11 cellular contexts compared by ENCODE assay signal in genomic region chr11:131760191-131760951, GRCh38.
DNase-seq lines count a peak whose midpoint lies in the region; ATAC-seq and TF ChIP-seq lines count a peak whose summit lies in the region.
"Had no signal": no experiment of that assay in that cellular context is flagged by ENCODE, and none has a peak within 500 bp of the region (broad histone marks: within the 10 kb centered on the region; RNA-seq: fewer than 3 reads in every experiment).

No MANE protein-coding gene starts in this region.

- POLR2A ChIA-PET in WTC11 (lab: Charles Lee), result interaction anchor here (0.6 kb wide), 1 partner anchor 12 kb away, joined by 7 read pairs; no protein-coding TSS in a partner anchor

- intact Hi-C loops in sciatic nerve (cut with DNase I), result no loop called here
- intact Hi-C loops in CD14-positive monocyte (cut with micrococcal nuclease), result loop anchor here in 1 of 2 donors (10.0 kb wide), 1 partner anchor 364 kb away; no protein-coding TSS in a partner anchor

- CTCF ChIA-PET in WTC11 (lab: Charles Lee), result interaction anchor here (0.6 to 2.3 kb wide), 13 partner anchors 8 to 367 kb away, joined by 3 to 20 read pairs (median 4); no protein-coding TSS in a partner anchor

- DNase-seq in H4 (ENCODE audit: low spot score) (peak; percentile 34), WTC11 (ENCODE audit: low spot score) (peak; percentile 64), foreskin melanocyte (peak; percentile 72), sciatic nerve (ENCODE audit: low spot score) (peak; percentile 66), CD14-positive monocyte (ENCODE audit: low spot score) (no peak)
- DNase-seq: activated CD4-positive, alpha-beta T cell treated with anti-CD3 and anti-CD28 coated beads, Interleukin-2, amount 50 U/mL, for 4 hours; esophagus squamous epithelium; NCI-H1694 treated with DMSO at 0.1 percent for 48 hours had no signal

- TF ChIP-seq CTCF in WTC11 (IDR thresholded peaks at IDR 0.05) (no peak), CD14-positive monocyte (IDR thresholded peaks at IDR 0.05) (no peak)

- no peak overlapping the region for H3K27ac Mint-ChIP-seq in WTC11
- no peak overlapping the region for H3K27ac Mint-ChIP-seq in CD14-positive monocyte
- H3K27ac Mint-ChIP-seq: activated naive CD4-positive, alpha-beta T cell treated with anti-CD3 and anti-CD28 coated beads, Interleukin-2, amount 50 U/mL, for 72 hours had no signal

- H3K9me3 Mint-ChIP-seq in WTC11 (no peaks in the 10 kb centered on the region), CD14-positive monocyte (peaks cover 0 to 3% (median 1%) of the 10 kb centered on the region in 7 donors)

- H3K4me3 Mint-ChIP-seq in WTC11, result no peak overlapping the region
- no peak overlapping the region for H3K4me3 Mint-ChIP-seq in CD14-positive monocyte

- peak; percentile 91 for ATAC-seq in WTC11
- ATAC-seq in sciatic nerve, result peak; percentile 90
- ATAC-seq in HG03175 (IDR thresholded peaks at IDR 0.05; ENCODE audit: unreplicated experiment), result no peak
- ATAC-seq in HG03457 (IDR thresholded peaks at IDR 0.05; ENCODE audit: unreplicated experiment), result no peak
- ATAC-seq: activated naive CD4-positive, alpha-beta T cell treated with anti-CD3 and anti-CD28 coated beads, Interleukin-2, amount 50 U/mL, for 72 hours had no signal

- H3K36me3 Mint-ChIP-seq in WTC11, result no peaks in the 10 kb centered on the region
- no peaks in the 10 kb centered on the region for H3K36me3 Mint-ChIP-seq in CD14-positive monocyte
- H3K36me3 Mint-ChIP-seq: activated naive CD4-positive, alpha-beta T cell treated with anti-CD3 and anti-CD28 coated beads, Interleukin-2, amount 50 U/mL, for 72 hours had no signal

- H3K4me1 Mint-ChIP-seq in WTC11, result peaks cover 20% of the 10 kb centered on the region
- no peaks in the 10 kb centered on the region for H3K4me1 Mint-ChIP-seq in CD14-positive monocyte

- no peaks in the 10 kb centered on the region for H3K27me3 Mint-ChIP-seq in WTC11 (ENCODE audit: low read depth)
- H3K27me3 Mint-ChIP-seq in CD14-positive monocyte (ENCODE audit: low read depth in 3 of 3), result peaks cover 2 to 6% (median 4%) of the 10 kb centered on the region in 3 donors

TF ChIP-seq in WTC11, 78 proteins besides CTCF, POLR2A, EP300 and RAD21:
- no peak for TF ChIP-seq TEAD1 (CRISPR knock-in tag; IDR thresholded peaks at IDR 0.05)
- no peak for TF ChIP-seq STAT6 (CRISPR knock-in tag; conservative IDR thresholded peaks at IDR 0.05; ENCODE audit: low read depth)
- TF ChIP-seq ETV6 (CRISPR knock-in tag; IDR thresholded peaks at IDR 0.05), result no peak
- no peak for TF ChIP-seq ATF1 (CRISPR knock-in tag; IDR thresholded peaks at IDR 0.05)
- TF ChIP-seq PRDM15 (CRISPR knock-in tag; IDR thresholded peaks at IDR 0.05), result no peak
- no peak for TF ChIP-seq ZNF263 (CRISPR knock-in tag; IDR thresholded peaks at IDR 0.05; ENCODE audit: low read depth)
- no peak for TF ChIP-seq HMGA2 (CRISPR knock-in tag; IDR thresholded peaks at IDR 0.05)
- no peak for TF ChIP-seq ZMAT4 (CRISPR knock-in tag; IDR thresholded peaks at IDR 0.05)
- TF ChIP-seq CBFB (CRISPR knock-in tag; IDR thresholded peaks at IDR 0.05; ENCODE audit: low read depth), result no peak
- no peak for TF ChIP-seq ELF4 (CRISPR knock-in tag; IDR thresholded peaks at IDR 0.05; ENCODE audit: low read depth)
- TF ChIP-seq ZNF416 (CRISPR knock-in tag; IDR thresholded peaks at IDR 0.05), result no peak

Comparison
In these comparisons a context has a peak if more than half of its experiments do, and no peak if none do; other contexts are left out.
1. ATAC-seq: peak in WTC11 (single experiment) and sciatic nerve (single experiment); none in HG03175 (single experiment) and HG03457 (single experiment).